ENCODE assay signal across 8 cellular contexts in the genomic region with DNA sequence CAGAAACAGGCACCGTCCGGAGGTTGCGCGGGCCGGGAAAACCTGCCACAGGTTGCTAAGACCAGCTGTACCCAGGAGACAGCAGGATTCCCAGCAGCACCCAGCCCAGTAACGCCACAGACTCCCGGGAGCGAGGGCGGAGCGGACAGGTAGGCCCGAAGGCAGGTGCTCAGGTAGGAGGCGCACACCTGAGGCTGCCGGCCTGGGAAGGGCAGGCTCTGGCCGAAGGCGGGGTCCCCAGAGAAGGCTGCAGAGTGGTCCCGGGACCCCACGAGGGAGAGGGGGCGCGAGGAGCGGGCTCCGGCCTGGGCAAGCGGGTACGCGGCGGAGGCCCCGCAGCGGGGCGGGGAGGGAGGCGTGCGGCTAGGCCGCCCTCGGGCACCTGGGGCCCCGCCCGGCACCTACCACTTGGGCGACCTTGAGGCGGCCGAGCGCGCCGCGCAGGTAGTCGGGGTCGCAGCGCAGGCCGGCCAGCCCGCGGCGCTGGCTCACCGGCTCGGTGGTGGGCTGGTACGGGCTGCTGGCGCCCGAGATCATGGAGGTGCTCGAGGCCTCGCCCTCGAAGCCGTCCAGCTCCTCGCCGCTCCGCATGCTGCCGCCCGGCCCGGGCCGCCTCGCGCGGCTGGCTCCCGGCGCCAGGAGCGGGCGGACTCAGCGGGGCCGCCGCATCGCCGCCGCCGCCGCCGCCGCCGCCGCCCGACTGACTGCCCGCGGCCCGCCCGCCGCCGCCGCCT. TPM values are rescaled to one million over a fixed set of nuclear protein-coding genes. Genes with fewer than 3 reads are reported as not detected.
DNase-seq lines count a peak whose midpoint lies in the region; ATAC-seq and TF ChIP-seq lines count a peak whose summit lies in the region.

No MANE protein-coding gene starts in this region.

- peaks cover 10% of the 10 kb centered on the region for H3K4me1 ChIP-seq in adipocyte (ENCODE audit: control insufficient read depth, insufficient read depth, low read length)
- peaks cover 6 to 12% (median 10%) of the 10 kb centered on the region in 3 donors for H3K4me1 ChIP-seq in skeletal muscle tissue (ENCODE audit: control insufficient read depth in 3 of 3, insufficient read depth in 3 of 3, low read length in 3 of 3)

- no peaks in the 10 kb centered on the region for H3K9me3 Mint-ChIP-seq in HFFc6

- H3K4me3 ChIP-seq in adipocyte (ENCODE audit: low read length) = peak overlapping the region; percentile 83
- peak overlapping the region; percentile 62 for H3K4me3 ChIP-seq in iPS-11a (ENCODE audit: low read depth, low read length)
- H3K4me3 ChIP-seq in skeletal muscle tissue (ENCODE audit: low read length in 3 of 3) = peak overlapping the region; percentile 46 to 81 (median 81)

- peak overlapping the region; percentile 80 for H3K4me3 Mint-ChIP-seq in HFFc6

- H3K27ac Mint-ChIP-seq in HFFc6 = no peak overlapping the region

- H3K27me3 Mint-ChIP-seq in HFFc6 (ENCODE audit: insufficient read depth) = peaks cover 1% of the 10 kb centered on the region; the same call in 1 of the 2 replicates

- TF ChIP-seq POLR2A in erythroblast (IDR thresholded peaks at IDR 0.05; ENCODE audit: low read length) = no peak

- H3K27me3 ChIP-seq in adipocyte (replicated peaks; ENCODE audit: control insufficient read depth, insufficient read depth, low read length) (no peaks in the 10 kb centered on the region), skeletal muscle tissue (ENCODE audit: control insufficient read depth in 3 of 3, insufficient read depth in 3 of 3, low read length in 3 of 3) (no peaks in the 10 kb centered on the region)

- 0 out of 2 replicates have a peak, but pooled peaks cover 5% of the 10 kb centered on the region for H3K36me3 Mint-ChIP-seq in HFFc6 (ENCODE audit: low read depth)

- H3K36me3 ChIP-seq in adipocyte (ENCODE audit: control insufficient read depth, insufficient read depth, low read length, severe bottlenecking) = no peaks in the 10 kb centered on the region
- no peaks in the 10 kb centered on the region for H3K36me3 ChIP-seq in skeletal muscle tissue (ENCODE audit: control insufficient read depth in 3 of 3, insufficient read depth in 3 of 3, low read length in 3 of 3)

- H3K4me1 Mint-ChIP-seq in HFFc6 (ENCODE audit: low read depth) = peaks cover 13% of the 10 kb centered on the region

- ATAC-seq in GM18517 (IDR thresholded peaks at IDR 0.05; ENCODE audit: unreplicated experiment) = peak; percentile 53

- no peak for TF ChIP-seq CTCF in HFFc6 (IDR thresholded peaks at IDR 0.05)

- H3K9ac ChIP-seq in adipocyte (ENCODE audit: low read length) (peak overlapping the region; percentile 87), skeletal muscle tissue (ENCODE audit: low read depth in 1 of 3, low read length in 3 of 3) (peak overlapping the region; percentile 64 to 90 (median 76))

- H3K27ac ChIP-seq in skeletal muscle tissue (ENCODE audit: low read depth, low read length) = no peak overlapping the region

- no peaks in the 10 kb centered on the region for H3K9me3 ChIP-seq in adipocyte (ENCODE audit: control insufficient read depth, low read length)
- no peaks in the 10 kb centered on the region for H3K9me3 ChIP-seq in skeletal muscle tissue (ENCODE audit: control insufficient read depth in 3 of 3, low read length in 3 of 3)

- DNase-seq in HFFc6 = no peak
- peak; percentile 7 for DNase-seq in NCI-H146 treated with DMSO at 0.1 percent for 48 hours (lab: John Stamatoyannopoulos, UW; ENCODE audit: unreplicated experiment)
- DNase-seq in adipocyte (ENCODE audit: low read depth) = no peak
- DNase-seq in erythroblast (lab: John Stamatoyannopoulos, UW) = no peak
- no peak for DNase-seq in superior temporal gyrus (ENCODE audit: extremely low spot score)

RNA-seq across cellular contexts. Expression of a gene that starts 0.4 kb away (rescaled TPM):
- total RNA-seq in HFFc6 (2021; fragmentation: NEBNext Ultra II Directional; extraction: Animal tissue kit (Norgen Biotek cat#: 25700)) = 10 to 100 TPM; 14.2 to 22.0 (median 18.8) TPM
- total RNA-seq in skeletal muscle tissue = 10.4 TPM

RNA-seq across cellular contexts. Expression of a gene that starts 55.3 kb away (rescaled TPM):
- 100 to 1,000 TPM in 3 of 6 experiments, 10 to 100 TPM in 3; 84.7 to 103 (median 99.7) TPM for total RNA-seq in HFFc6 (2021; fragmentation: NEBNext Ultra II Directional; extraction: Animal tissue kit (Norgen Biotek cat#: 25700))
- total RNA-seq in skeletal muscle tissue = 70.5 TPM
